In genomic region chr6:131250121-131250520, GRCh38 we compare ENCODE assay signal across 8 cellular contexts.
DNase-seq lines count a peak whose midpoint lies in the region; ATAC-seq and TF ChIP-seq lines count a peak whose summit lies in the region.

No MANE protein-coding gene starts in this region.

- 7% methylated on average over 9 of the region's 9 CpGs for WGBS in mammary epithelial cell (ENCODE audit: low coverage, missing lambda C conversion rate)

- ATAC-seq in GM21576 (IDR thresholded peaks at IDR 0.05; ENCODE audit: unreplicated experiment) (peak; percentile 66), HG03045 (IDR thresholded peaks at IDR 0.05; ENCODE audit: unreplicated experiment) (no peak)

- TF ChIP-seq CTCF in mammary epithelial cell (conservative IDR thresholded peaks at IDR 0.05 in 1 of 2, IDR thresholded peaks at IDR 0.05 in 1 of 2; ENCODE audit: extremely low read depth in 1 of 2, insufficient read depth in 1 of 2, low read depth in 1 of 2, low read length in 2 of 2), result no peak

- intact Hi-C loops in mammary epithelial cell (cut with micrococcal nuclease), result no loop called here

- H3K27me3 ChIP-seq in mammary epithelial cell (ENCODE audit: insufficient read depth, low read length), result no peaks in the 10 kb centered on the region

- dilution Hi-C loops in mammary epithelial cell (cut with HindIII; ENCODE audit: low sequenced_read_pairs), result no loop called here

- H3K4me3 ChIP-seq in mammary epithelial cell (replicated peaks in 1 of 3; ENCODE audit: insufficient read depth in 1 of 3, low read depth in 2 of 3, low read length in 3 of 3) (peak overlapping the region; percentile 28 to 35 (median 31)), skeletal muscle cell (ENCODE audit: low read depth, low read length) (peak overlapping the region; percentile 45)

- no peaks in the 10 kb centered on the region for H3K36me3 ChIP-seq in mammary epithelial cell (ENCODE audit: insufficient read depth, low read length)

- H3K4me1 ChIP-seq in mammary epithelial cell (ENCODE audit: insufficient read depth, low read length), result no peaks in the 10 kb centered on the region

- no peaks in the 10 kb centered on the region for H3K9me3 ChIP-seq in mammary epithelial cell (replicated peaks; ENCODE audit: insufficient read depth, low read length)

- no peak overlapping the region for H3K27ac ChIP-seq in mammary epithelial cell (ENCODE audit: insufficient read depth, low read depth, low read length)

- no TSS peak for BruUV-seq in mammary epithelial cell (replicated peaks; lab: Mats Ljungman, UMichigan)

- H2AFZ ChIP-seq in mammary epithelial cell (ENCODE audit: low read depth, low read length), result peak overlapping the region; percentile 90

- H4K20me1 ChIP-seq in mammary epithelial cell (ENCODE audit: insufficient read depth, low read length), result no peaks in the 10 kb centered on the region

- in situ Hi-C loops in mammary epithelial cell (cut with MboI; ENCODE audit: low sequenced_read_pairs in 2 of 2), result no loop called here

- DNase-seq in DMS153 (lab: John Stamatoyannopoulos, UW) (peak; percentile 11), MV-4-11 (lab: John Stamatoyannopoulos, UW) (peak; percentile 78), mammary epithelial cell (peak; percentile 59), iPS-NIHi7 (ENCODE audit: extremely low spot score) (peak; percentile 59), skeletal muscle cell (ENCODE audit: low read depth) (peak; percentile 33), HUDEP-2 (lab: John Stamatoyannopoulos, UW; ENCODE audit: unreplicated experiment in 76 of 76) (no peak)

- CTCF ChIA-PET in mammary epithelial cell (lab: Charles Lee; ENCODE audit: low non-redundant PET), result no interaction called here

- no peak overlapping the region for H3K9ac ChIP-seq in mammary epithelial cell (ENCODE audit: insufficient read depth, low read length)

- no peaks in the 10 kb centered on the region for H3K79me2 ChIP-seq in mammary epithelial cell (ENCODE audit: insufficient read depth, low read length)

- H3K4me2 ChIP-seq in mammary epithelial cell (ENCODE audit: insufficient read depth, low read depth, low read length), result peak overlapping the region; percentile 70

Comparison
In these comparisons a context has a peak if more than half of its experiments do, and no peak if none do; other contexts are left out.
1. DNase-seq: peak in DMS153 (single experiment), MV-4-11 (single experiment), mammary epithelial cell (single experiment), iPS-NIHi7 (single experiment) and skeletal muscle cell (single experiment); none in HUDEP-2 (0 of 76).